1 cellular context compared by ENCODE assay signal in genomic region chr1:2570261-2570794, GRCh38.
TF ChIP-seq lines count a peak whose summit lies in the region.

No MANE protein-coding gene starts in this region.

TF ChIP-seq in H1, 55 proteins besides CTCF, POLR2A, EP300 and RAD21:
- TF ChIP-seq MAX (IDR thresholded peaks at IDR 0.05) (no peak), TCF12 (IDR thresholded peaks at IDR 0.05; ENCODE audit: low read depth, low read length) (no peak), JUND (IDR thresholded peaks at IDR 0.05; ENCODE audit: low read length) (no peak), USF2 (IDR thresholded peaks at IDR 0.05; ENCODE audit: low read length) (no peak), ASH2L (IDR thresholded peaks at IDR 0.05; ENCODE audit: low read length) (no peak), ATF2 (IDR thresholded peaks at IDR 0.05; ENCODE audit: low read length) (no peak), SP4 (IDR thresholded peaks at IDR 0.05; ENCODE audit: low read length) (no peak), CBX5 (IDR thresholded peaks at IDR 0.05; ENCODE audit: low read depth, low read length) (no peak)
TF ChIP-seq in H1: peak in this region for 0.
